ENCODE assay signal across 8 cellular contexts in genomic region chr19:55259540-55260210, GRCh38. TPM values are rescaled to one million over a fixed set of nuclear protein-coding genes. Genes with fewer than 3 reads are reported as not detected.
DNase-seq lines count a peak whose midpoint lies in the region; ATAC-seq and TF ChIP-seq lines count a peak whose summit lies in the region.

No MANE protein-coding gene starts in this region.

- H3K4me3 ChIP-seq in GM12875 (ENCODE audit: low read depth, low read length) (peak overlapping the region; percentile 99), SJCRH30 (peak overlapping the region; percentile 95), epithelial cell of proximal tubule (ENCODE audit: low read depth, low read length) (peak overlapping the region; percentile 87), parathyroid adenoma (ENCODE audit: low read depth, low read length) (peak overlapping the region; percentile 82)

- H3K4me1 ChIP-seq in SJCRH30 (peaks cover 5% of the 10 kb centered on the region; the same call in 1 of the 2 replicates), parathyroid adenoma (peaks cover 15% of the 10 kb centered on the region)

- TF ChIP-seq CTCF in GM12875 (IDR thresholded peaks at IDR 0.05; ENCODE audit: borderline replicate concordance, insufficient read depth, low read depth, low read length) (no peak), epithelial cell of proximal tubule (conservative IDR thresholded peaks at IDR 0.05; ENCODE audit: low read depth, low read length) (no peak), parathyroid adenoma (IDR thresholded peaks at IDR 0.05) (no peak), GM13976 (IDR thresholded peaks at IDR 0.05; ENCODE audit: borderline replicate concordance, control extremely low read depth, extremely low read depth, insufficient read depth, missing control alignments) (no peak)

- H3K36me3 ChIP-seq in SJCRH30 (no peaks in the 10 kb centered on the region), parathyroid adenoma (ENCODE audit: control insufficient read depth, insufficient read depth, low read length) (no peaks in the 10 kb centered on the region)

- in situ Hi-C loops in GM13976 (cut with MboI; ENCODE audit: low sequenced_read_pairs, unreplicated experiment) = no loop called here

- DNase-seq in SJCRH30 (peak; percentile 35 to 50), epithelial cell of proximal tubule (ENCODE audit: low read depth) (no peak), GM13976 (ENCODE audit: low spot score) (no peak)
- no peak for DNase-seq in central memory CD4-positive, alpha-beta T cell

- peak overlapping the region; percentile 93 for H3K4me2 ChIP-seq in parathyroid adenoma (ENCODE audit: low read length)

- H3K27me3 ChIP-seq in SJCRH30 (no peaks in the 10 kb centered on the region), parathyroid adenoma (ENCODE audit: control insufficient read depth, insufficient read depth, low read length) (no peaks in the 10 kb centered on the region)

- H3K9ac ChIP-seq in parathyroid adenoma = peak overlapping the region; percentile 0

- peak overlapping the region; percentile 77 for H2AFZ ChIP-seq in parathyroid adenoma

- H3K9me3 ChIP-seq in SJCRH30 (replicated peaks) = no peaks in the 10 kb centered on the region
- no peaks in the 10 kb centered on the region for H3K9me3 ChIP-seq in parathyroid adenoma (ENCODE audit: control insufficient read depth, low read length)

- peaks cover 37% of the 10 kb centered on the region for H3K79me2 ChIP-seq in parathyroid adenoma

- ATAC-seq in HG02885 (IDR thresholded peaks at IDR 0.05; ENCODE audit: poor library complexity, unreplicated experiment) (no peak), GM19397 (IDR thresholded peaks at IDR 0.05; ENCODE audit: unreplicated experiment) (no peak)

- H3K27ac ChIP-seq in SJCRH30 = peak overlapping the region; percentile 79
- peak overlapping the region; percentile 81 for H3K27ac ChIP-seq in parathyroid adenoma

RNA-seq across cellular contexts. Expression of gene PPP6R1, which starts 0.9 kb away (rescaled TPM):
- total RNA-seq in SJCRH30 (2014; rRNA removed; shearing (Covaris generic)) = 39.5 and 44.9 TPM in 2 replicates
- 43.8 and 62.5 TPM in 2 replicates for total RNA-seq in epithelial cell of proximal tubule

RNA-seq across cellular contexts. Expression of gene HSPBP1, which starts 20.2 kb away (rescaled TPM):
- total RNA-seq in SJCRH30 (2014; rRNA removed; shearing (Covaris generic)) = 39.3 and 40.8 TPM in 2 replicates
- total RNA-seq in epithelial cell of proximal tubule = 67.3 and 73.9 TPM in 2 replicates

RNA-seq across cellular contexts. Expression of gene BRSK1, which starts 24.1 kb away (rescaled TPM):
- total RNA-seq in SJCRH30 (2014; rRNA removed; shearing (Covaris generic)) = 13.2 and 15.8 TPM in 2 replicates
- 2.0 and 16.1 TPM in 2 replicates for total RNA-seq in epithelial cell of proximal tubule

RNA-seq across cellular contexts. Expression of gene TMEM86B, which starts 31.1 kb away (rescaled TPM):
- 2.3 and 2.5 TPM in 2 replicates for total RNA-seq in SJCRH30 (2014; rRNA removed; shearing (Covaris generic))
- total RNA-seq in epithelial cell of proximal tubule = 2.1 and 2.6 TPM in 2 replicates

RNA-seq across cellular contexts. Expression of gene PTPRH, which starts 50.4 kb away (rescaled TPM):
- total RNA-seq in SJCRH30 (2014; rRNA removed; shearing (Covaris generic)) = 0.94 and 1.4 TPM in 2 replicates
- 1.1 and 2.8 TPM in 2 replicates for total RNA-seq in epithelial cell of proximal tubule

Comparison
In these comparisons a context has a peak if more than half of its experiments do, and no peak if none do; other contexts are left out.
1. DNase-seq: peak in SJCRH30 (2 of 2); none in epithelial cell of proximal tubule (single experiment), central memory CD4-positive, alpha-beta T cell (single experiment) and GM13976 (single experiment).
2. Peak in every context shown above with its lines, with median percentiles within 50 percentile points of each other: H3K4me3 ChIP-seq.